In the genomic region with DNA sequence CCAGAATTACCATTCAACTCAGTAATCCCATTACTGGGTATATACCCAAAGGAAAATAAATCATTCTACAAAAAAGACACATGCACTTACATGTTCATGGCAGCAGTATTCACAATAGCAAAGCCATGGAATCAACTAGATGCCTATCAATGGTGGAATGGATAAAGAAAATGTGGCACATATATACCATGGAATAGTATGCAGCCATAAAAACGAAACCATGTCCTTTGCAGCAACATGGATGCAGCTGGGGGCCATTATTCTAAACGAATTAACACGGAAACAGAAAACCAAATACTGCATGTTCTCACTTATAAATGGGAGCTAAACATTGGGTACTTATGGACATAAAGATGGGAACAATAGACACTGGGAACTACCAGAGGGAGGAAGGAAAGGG, we compare ENCODE assay signal across 15 cellular contexts. TPM values are rescaled to one million over a fixed set of nuclear protein-coding genes. Genes with fewer than 3 reads are reported as not detected.
DNase-seq lines count a peak whose midpoint lies in the region; ATAC-seq, FAIRE-seq and TF ChIP-seq lines count a peak whose summit lies in the region.
"Not testable (repeated sequence)": the region's sequence is repeated elsewhere in the genome, so short reads cannot be mapped to it uniquely, and the experiment has no call there.
"Had no signal": no experiment of that assay in that cellular context is flagged by ENCODE, and none has a peak within 500 bp of the region (broad histone marks: within the 10 kb centered on the region; RNA-seq: fewer than 3 reads in every experiment).

No MANE protein-coding gene starts in this region.

- not testable (repeated sequence) for H3K9me1 ChIP-seq in endothelial cell of umbilical vein (replicated peaks; ENCODE audit: control insufficient read depth, extremely low read depth, insufficient read depth, low read length)

- H3K27ac Mint-ChIP-seq in HFFc6 = peak overlapping the region; percentile 79
- H3K27ac Mint-ChIP-seq in activated naive CD4-positive, alpha-beta T cell treated with anti-CD3 and anti-CD28 coated beads, Interleukin-2, amount 50 U/mL, for 24 hours = peak overlapping the region; percentile 41

- H3K9me3 Mint-ChIP-seq in HFFc6; activated naive CD4-positive, alpha-beta T cell treated with anti-CD3 and anti-CD28 coated beads, Interleukin-2, amount 50 U/mL, for 24 hours: not testable (repeated sequence)

- CTCF ChIA-PET in endothelial cell of umbilical vein (lab: Charles Lee) = interaction anchor here (0.7 kb wide), 1 partner anchor 54 kb away, joined by 3 read pairs; no protein-coding TSS in a partner anchor

- BruUV-seq in endothelial cell of umbilical vein (replicated peaks; lab: Mats Ljungman, UMichigan) = not testable (repeated sequence)

- POLR2A ChIA-PET in endothelial cell of umbilical vein (lab: Charles Lee) = not testable (repeated sequence)

- not testable (repeated sequence) for H3K79me2 ChIP-seq in endothelial cell of umbilical vein (ENCODE audit: control insufficient read depth, insufficient read depth, low read length); osteoblast (ENCODE audit: insufficient read depth, low read length)

- H3K4me3 Mint-ChIP-seq in HFFc6; activated naive CD4-positive, alpha-beta T cell treated with anti-CD3 and anti-CD28 coated beads, Interleukin-2, amount 50 U/mL, for 24 hours: not testable (repeated sequence)

- ATAC-seq in RWPE2 (ENCODE audit: low read depth) = not testable (repeated sequence)

- H3K4me1 Mint-ChIP-seq in HFFc6 (ENCODE audit: low read depth) = peaks cover 30% of the 10 kb centered on the region
- peaks cover 20% of the 10 kb centered on the region for H3K4me1 Mint-ChIP-seq in activated naive CD4-positive, alpha-beta T cell treated with anti-CD3 and anti-CD28 coated beads, Interleukin-2, amount 50 U/mL, for 24 hours

- peaks cover 17% of the 10 kb centered on the region for H3K36me3 Mint-ChIP-seq in HFFc6 (ENCODE audit: low read depth)
- not testable (repeated sequence) for H3K36me3 Mint-ChIP-seq in activated naive CD4-positive, alpha-beta T cell treated with anti-CD3 and anti-CD28 coated beads, Interleukin-2, amount 50 U/mL, for 24 hours

- intact Hi-C loops in endothelial cell of umbilical vein (cut with micrococcal nuclease) = not testable (repeated sequence)

- H3K27me3 ChIP-seq in RWPE2 (ENCODE audit: insufficient read depth, poor library complexity, severe bottlenecking); endothelial cell of umbilical vein (ENCODE audit: control insufficient read depth in 2 of 2, insufficient read depth in 2 of 2, low read length in 2 of 2); osteoblast (ENCODE audit: insufficient read depth, low read length); skeletal muscle satellite cell (ENCODE audit: control insufficient read depth, insufficient read depth, low read length): not testable (repeated sequence)

- not testable (repeated sequence) for H4K20me1 ChIP-seq in endothelial cell of umbilical vein (replicated peaks; ENCODE audit: control insufficient read depth, extremely low read depth, insufficient read depth, low read length); osteoblast (ENCODE audit: insufficient read depth, low read length)

- FAIRE-seq in GM19239 (lab: Jason Lieb, UNC) = peak; percentile 67
- not testable (repeated sequence) for FAIRE-seq in endothelial cell of umbilical vein (lab: Jason Lieb, UNC)

- H3K9me3 ChIP-seq in RWPE2 (ENCODE audit: severe bottlenecking); endothelial cell of umbilical vein (replicated peaks; ENCODE audit: control insufficient read depth, insufficient read depth, low read length); osteoblast (ENCODE audit: low read depth, low read length); skeletal muscle satellite cell (replicated peaks; ENCODE audit: low read length): not testable (repeated sequence)

- H3K9ac ChIP-seq in endothelial cell of umbilical vein (replicated peaks; ENCODE audit: extremely low read depth, insufficient read depth, low read length); skeletal muscle satellite cell (ENCODE audit: low read depth, low read length): not testable (repeated sequence)

- not testable (repeated sequence) for H2AFZ ChIP-seq in endothelial cell of umbilical vein (ENCODE audit: low read depth, low read length); osteoblast (ENCODE audit: low read length)

- H3K4me1 ChIP-seq in RWPE2 (ENCODE audit: insufficient read depth, poor library complexity, severe bottlenecking); endothelial cell of umbilical vein (ENCODE audit: control insufficient read depth, extremely low read depth, insufficient read depth, low read length); osteoblast (ENCODE audit: insufficient read depth, low read length): not testable (repeated sequence)
- H3K4me1 ChIP-seq in skeletal muscle satellite cell (ENCODE audit: control insufficient read depth, insufficient read depth, low read length) = peaks cover 12% of the 10 kb centered on the region

- not testable (repeated sequence) for H3K36me3 ChIP-seq in RWPE2 (ENCODE audit: low read depth); endothelial cell of umbilical vein (ENCODE audit: control insufficient read depth in 2 of 2, extremely low read depth in 1 of 2, insufficient read depth in 2 of 2, low read length in 2 of 2); osteoblast (ENCODE audit: insufficient read depth, low read length); skeletal muscle satellite cell (ENCODE audit: insufficient read depth, low read length)

- not testable (repeated sequence) for H3K4me3 ChIP-seq in RWPE2 (ENCODE audit: severe bottlenecking); endothelial cell of umbilical vein (replicated peaks in 1 of 3; ENCODE audit: insufficient read depth in 1 of 3, low read depth in 1 of 3, low read length in 3 of 3); osteoblast (ENCODE audit: insufficient read depth, low read length); skeletal muscle satellite cell (ENCODE audit: low read length)

- H3K4me2 ChIP-seq in endothelial cell of umbilical vein (ENCODE audit: insufficient read depth, low read length); osteoblast (ENCODE audit: insufficient read depth, low read length): not testable (repeated sequence)
- peak overlapping the region; percentile 42 for H3K4me2 ChIP-seq in skeletal muscle satellite cell (ENCODE audit: low read length)

- not testable (repeated sequence) for TF ChIP-seq CTCF in HFFc6 (IDR thresholded peaks at IDR 0.05); RWPE2 (IDR thresholded peaks at IDR 0.05; ENCODE audit: poor library complexity, severe bottlenecking); endothelial cell of umbilical vein (IDR thresholded peaks at IDR 0.05; ENCODE audit: extremely low read depth in 1 of 2, insufficient read depth in 1 of 2, low read depth in 1 of 2, low read length in 2 of 2); osteoblast (IDR thresholded peaks at IDR 0.05; ENCODE audit: extremely low read depth, low read depth, low read length)

- peak overlapping the region; percentile 45 for H3K27ac ChIP-seq in RWPE2 (ENCODE audit: poor library complexity, severe bottlenecking)
- peak overlapping the region; percentile 11 for H3K27ac ChIP-seq in endothelial cell of umbilical vein (ENCODE audit: insufficient read depth, low read depth, low read length)
- peak overlapping the region; percentile 64 for H3K27ac ChIP-seq in osteoblast (ENCODE audit: low read depth, low read length)

- not testable (repeated sequence) for H3K27me3 Mint-ChIP-seq in HFFc6 (ENCODE audit: insufficient read depth); activated naive CD4-positive, alpha-beta T cell treated with anti-CD3 and anti-CD28 coated beads, Interleukin-2, amount 50 U/mL, for 24 hours

- not testable (repeated sequence) for DNase-seq in GM19239 (ENCODE audit: insufficient read length, low spot score); HFFc6; RWPE2 (ENCODE audit: low spot score); endothelial cell of umbilical vein (ENCODE audit: low read depth, low spot score); osteoblast (ENCODE audit: insufficient read length, low spot score, missing footprints)

- not testable (repeated sequence) for TF ChIP-seq POLR2A in endothelial cell of umbilical vein (IDR thresholded peaks at IDR 0.05; ENCODE audit: low read depth, low read length)

- dilution Hi-C loops in endothelial cell of umbilical vein (cut with MboI; ENCODE audit: extremely low pct_ligation_motif_present, low sequenced_read_pairs) = not testable (repeated sequence)

RNA-seq across cellular contexts. Expression of a gene that starts 39.3 kb away (rescaled TPM):
- not detected for total RNA-seq in HFFc6 (2021; fragmentation: NEBNext Ultra II Directional; extraction: Animal tissue kit (Norgen Biotek cat#: 25700))
- total RNA-seq in endothelial cell of umbilical vein = not detected in 2 replicates
- not detected in 2 replicates for polyA plus RNA-seq in endothelial cell of umbilical vein
- not detected in 2 replicates for polyA plus RNA-seq in endothelial cell of umbilical vein (2011; cell fraction: cytosol; rRNA removed)
- polyA plus RNA-seq in endothelial cell of umbilical vein (2011; cell fraction: nucleus; rRNA removed) = not detected in 2 replicates
- polyA plus RNA-seq in endothelial cell of umbilical vein (2012) = not detected in 2 replicates
- not detected in 2 replicates for polyA minus RNA-seq in endothelial cell of umbilical vein
- polyA minus RNA-seq in endothelial cell of umbilical vein (2011; cell fraction: cytosol; rRNA and poly(A)+ RNA removed) = not detected
- polyA minus RNA-seq in endothelial cell of umbilical vein (2011; cell fraction: nucleus; rRNA and poly(A)+ RNA removed) = not detected in 2 replicates
- total RNA-seq in osteoblast = not detected in 2 replicates
- not detected in 2 replicates for total RNA-seq in skeletal muscle satellite cell (2012; rRNA removed)
- total RNA-seq: Calu3; CD4-positive, alpha-beta memory T cell; Daoy; G401; H1; H7 had no signal
- polyA plus RNA-seq: A549; BJ; CD4-positive, alpha-beta memory T cell; H1 had no signal

Comparison
In these comparisons a context has a peak if more than half of its experiments do, and no peak if none do; other contexts are left out.
1. H3K27ac ChIP-seq: peak in every context shown above with its lines; median percentile 64 in osteoblast; 45 in RWPE2; 11 in endothelial cell of umbilical vein.